Comparison of ENCODE assay signal across 9 cellular contexts in genomic region chr15:68730491-68731317, GRCh38.
DNase-seq lines count a peak whose midpoint lies in the region; ATAC-seq and TF ChIP-seq lines count a peak whose summit lies in the region.
"Had no signal": no experiment of that assay in that cellular context is flagged by ENCODE, and none has a peak within 500 bp of the region (broad histone marks: within the 10 kb centered on the region; RNA-seq: fewer than 3 reads in every experiment).

No MANE protein-coding gene starts in this region.

- no peak overlapping the region for H3K4me3 Mint-ChIP-seq in activated naive CD4-positive, alpha-beta T cell treated with anti-CD3 and anti-CD28 coated beads for 36 hours
- H3K4me3 Mint-ChIP-seq: activated T-cell treated with anti-CD3 and anti-CD28 coated beads, Interleukin-2, amount 50 U/mL, for 72 hours had no signal

- no peak overlapping the region for H3K23ac ChIP-seq in trophoblast cell (ENCODE audit: low read length)

- peak; percentile 63 for TF ChIP-seq CTCF in LNCAP (IDR thresholded peaks at IDR 0.05)

- no peak overlapping the region for H2AFZ ChIP-seq in trophoblast cell (ENCODE audit: insufficient read depth, low read length, poor library complexity)

- no peak overlapping the region for H3K27ac Mint-ChIP-seq in activated naive CD4-positive, alpha-beta T cell treated with anti-CD3 and anti-CD28 coated beads for 36 hours
- H3K27ac Mint-ChIP-seq: activated T-cell treated with anti-CD3 and anti-CD28 coated beads, Interleukin-2, amount 50 U/mL, for 72 hours had no signal

- DNase-seq in NCI-H2171 treated with DMSO at 0.1 percent for 48 hours (lab: John Stamatoyannopoulos, UW) (peak; percentile 23), NCI-H2171 (lab: John Stamatoyannopoulos, UW) (no peak), Right ventricle myocardium superior (peak; percentile 56), trophoblast cell (peak; percentile 39 to 66), NOMO-1 treated with dmso at 0.1 percent for 144 hours (lab: John Stamatoyannopoulos, UW; ENCODE audit: unreplicated experiment) (no peak)
- peak; percentile 43 for DNase-seq in activated naive CD4-positive, alpha-beta T cell treated with anti-CD3 and anti-CD28 coated beads for 36 hours

- intact Hi-C loops in activated naive CD4-positive, alpha-beta T cell treated with anti-CD3 and anti-CD28 coated beads for 36 hours (cut with micrococcal nuclease), result loop anchor here (1.0 kb wide), 2 partner anchors 99 to 145 kb away; no protein-coding TSS in a partner anchor
- intact Hi-C loops in Right ventricle myocardium superior (cut with DNase I), result loop anchor here (10.0 kb wide), 1 partner anchor 94 kb away; the partner anchor contains the start of gene ANP32A

- no peaks in the 10 kb centered on the region for H3K27me3 ChIP-seq in trophoblast cell (ENCODE audit: insufficient read depth, low read length)

- H3K14ac ChIP-seq in trophoblast cell (ENCODE audit: low read length), result no peak overlapping the region

- H3K18ac ChIP-seq in trophoblast cell (ENCODE audit: low read length), result no peak overlapping the region

- H3K79me2 ChIP-seq in trophoblast cell (ENCODE audit: control insufficient read depth, insufficient read depth, low read length, poor library complexity), result no peaks in the 10 kb centered on the region

- no peak overlapping the region for H2BK120ac ChIP-seq in trophoblast cell (ENCODE audit: insufficient read depth, low read length, poor library complexity)

- no peaks in the 10 kb centered on the region for H3K36me3 ChIP-seq in trophoblast cell (ENCODE audit: control insufficient read depth in 1 of 2, insufficient read depth in 2 of 2, low read length in 2 of 2)

- H3K4me3 ChIP-seq in trophoblast cell (ENCODE audit: low read depth, low read length), result no peak overlapping the region

- no peak overlapping the region for H4K91ac ChIP-seq in trophoblast cell (ENCODE audit: low read depth, low read length)

- H3K79me1 ChIP-seq in trophoblast cell (ENCODE audit: low read length), result no peaks in the 10 kb centered on the region

- no peaks in the 10 kb centered on the region for H3K9me3 ChIP-seq in trophoblast cell (ENCODE audit: insufficient read depth, low read depth, low read length)

- no peak overlapping the region for H2BK5ac ChIP-seq in trophoblast cell (ENCODE audit: low read depth, low read length, poor library complexity)

- ATAC-seq in Right ventricle myocardium superior (ENCODE audit: poor library complexity) (peak; percentile 50), HG02885 (IDR thresholded peaks at IDR 0.05; ENCODE audit: poor library complexity, unreplicated experiment) (no peak)
- ATAC-seq: activated T-cell treated with anti-CD3 and anti-CD28 coated beads, Interleukin-2, amount 50 U/mL, for 72 hours had no signal

- H4K12ac ChIP-seq in trophoblast cell (ENCODE audit: low read depth, low read length), result no peak overlapping the region

- H4K8ac ChIP-seq in trophoblast cell (ENCODE audit: low read depth, low read length), result no peak overlapping the region

- H3K27ac ChIP-seq in trophoblast cell (ENCODE audit: low read depth, low read length), result no peak overlapping the region

- peaks cover 12 to 18% of the 10 kb centered on the region in 2 experiments for H3K4me1 ChIP-seq in trophoblast cell (ENCODE audit: control insufficient read depth in 1 of 2, insufficient read depth in 2 of 2, low read length in 2 of 2)

- CTCF ChIA-PET in activated naive CD4-positive, alpha-beta T cell treated with anti-CD3 and anti-CD28 coated beads for 36 hours (lab: Charles Lee), result interaction anchor here (0.7 to 2.8 kb wide), 2 partner anchors 98 to 145 kb away, joined by 4 to 30 read pairs; no protein-coding TSS in a partner anchor

- no peaks in the 10 kb centered on the region for H3K36me3 Mint-ChIP-seq in activated naive CD4-positive, alpha-beta T cell treated with anti-CD3 and anti-CD28 coated beads for 36 hours (ENCODE audit: low read depth)

- no peak overlapping the region for H3K9ac ChIP-seq in trophoblast cell (ENCODE audit: low read length)

- H3K4me1 Mint-ChIP-seq in activated naive CD4-positive, alpha-beta T cell treated with anti-CD3 and anti-CD28 coated beads for 36 hours (ENCODE audit: low read depth), result peaks cover 2% of the 10 kb centered on the region

- no peaks in the 10 kb centered on the region for H3K27me3 Mint-ChIP-seq in activated naive CD4-positive, alpha-beta T cell treated with anti-CD3 and anti-CD28 coated beads for 36 hours (ENCODE audit: low read depth)

- H2BK12ac ChIP-seq in trophoblast cell (ENCODE audit: low read length), result no peak overlapping the region

- H3K4me2 ChIP-seq in trophoblast cell (ENCODE audit: low read length), result no peak overlapping the region

- no CpG with 5 or more reads among the region's 13 CpGs for WGBS in trophoblast cell (ENCODE audit: extremely low coverage, insufficient coverage, insufficient read length)

- H3K9me3 Mint-ChIP-seq in activated naive CD4-positive, alpha-beta T cell treated with anti-CD3 and anti-CD28 coated beads for 36 hours, result no peaks in the 10 kb centered on the region

- no peak overlapping the region for H2AK5ac ChIP-seq in trophoblast cell (ENCODE audit: low read length)

- no peak overlapping the region for H3K4ac ChIP-seq in trophoblast cell (ENCODE audit: low read depth, low read length)

Comparison
In these comparisons a context has a peak if more than half of its experiments do, and no peak if none do; other contexts are left out.
1. DNase-seq: peak in NCI-H2171 treated with DMSO at 0.1 percent for 48 hours (single experiment), activated naive CD4-positive, alpha-beta T cell treated with anti-CD3 and anti-CD28 coated beads for 36 hours (single experiment), Right ventricle myocardium superior (single experiment) and trophoblast cell (2 of 2); none in NCI-H2171 (single experiment) and NOMO-1 treated with dmso at 0.1 percent for 144 hours (single experiment).